In the genomic region with DNA sequence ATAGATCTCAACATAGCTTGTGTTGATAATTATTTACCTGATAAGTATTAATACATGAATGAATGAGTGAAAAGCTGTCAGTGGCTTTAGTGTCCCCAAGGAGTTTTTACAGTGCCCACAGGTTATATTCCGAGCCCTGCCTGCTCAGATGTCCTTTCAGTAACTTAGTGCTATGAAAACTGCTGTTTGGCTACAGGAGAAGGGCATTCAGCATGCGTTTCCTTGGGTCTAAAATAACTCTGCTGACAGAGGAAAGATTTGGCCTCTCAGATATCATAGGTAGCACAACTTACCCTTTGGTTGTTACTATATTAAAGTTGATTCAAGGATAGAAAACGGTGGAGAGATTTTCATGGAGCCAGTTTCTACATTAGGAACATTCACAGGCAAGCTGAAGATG, we compare ENCODE assay signal across 24 cellular contexts.
"Had no signal": no experiment of that assay in that cellular context is flagged by ENCODE, and none has a peak within 500 bp of the region (broad histone marks: within the 10 kb centered on the region; RNA-seq: fewer than 3 reads in every experiment).

No MANE protein-coding gene starts in this region.

- ATAC-seq: K562, Panc1, PC-3 had no signal

- FAIRE-seq: HTR-8/SVneo, K562 had no signal

- H3K4me3 ChIP-seq: K562, SJSA1, SK-N-MC had no signal

- H3K9me3 ChIP-seq: SJSA1 had no signal

- H3K9ac ChIP-seq: KMS-11 had no signal

- H3K4me1 ChIP-seq: SJSA1 had no signal

- H3K36me3 ChIP-seq: SJSA1 had no signal

- H3K27ac ChIP-seq: HL-60, KMS-11, RWPE1, SJSA1, SK-N-MC had no signal

- H3K27me3 ChIP-seq: SJSA1 had no signal

- DNase-seq: Kasumi-1, MM.1S, NCI-H1092 treated with DMSO at 0.1 percent for 48 hours, NCI-H1436, NCI-H187, NCI-H2029, NCI-H2081 treated with DMSO at 0.1 percent for 48 hours, NCI-H2171, NCI-H226, NCI-H446, NCI-H510A, NCI-H524 treated with DMSO at 0.1 percent for 48 hours, NCI-H69, NCI-H774, PC-3, SIG-M5 had no signal

- H3K4me2 ChIP-seq: KMS-11 had no signal
